1 cellular context compared by ENCODE assay signal in genomic region chr2:96554293-96555145, GRCh38.
TF ChIP-seq lines count a peak whose summit lies in the region.

No MANE protein-coding gene starts in this region.

TF ChIP-seq in GM12878, 131 proteins besides CTCF, POLR2A, EP300 and RAD21 (continued from another document and continues in another):
- TF ChIP-seq ZBTB11 (CRISPR knock-in tag; IDR thresholded peaks at IDR 0.05) (no peak), CBFB (IDR thresholded peaks at IDR 0.05; ENCODE audit: low read depth) (no peak), NR2C1 (IDR thresholded peaks at IDR 0.05) (no peak), CUX1 (IDR thresholded peaks at IDR 0.05; ENCODE audit: insufficient replicate concordance, low read depth, low read length) (no peak), MEF2B (IDR thresholded peaks at IDR 0.05; ENCODE audit: partially characterized antibody, poor library complexity, severe bottlenecking) (no peak), WRNIP1 (IDR thresholded peaks at IDR 0.05; ENCODE audit: borderline replicate concordance, low read depth, low read length) (no peak), SKIL (IDR thresholded peaks at IDR 0.05; ENCODE audit: low read depth, poor library complexity, severe bottlenecking) (no peak), ZNF217 (IDR thresholded peaks at IDR 0.05) (no peak), RCOR1 (conservative IDR thresholded peaks at IDR 0.05; ENCODE audit: low read depth, low read length) (no peak), CBX5 (IDR thresholded peaks at IDR 0.05; ENCODE audit: low read depth) (no peak), E2F4 (IDR thresholded peaks at IDR 0.05; ENCODE audit: low read depth, low read length) (no peak), ZNF274 (IDR thresholded peaks at IDR 0.05; ENCODE audit: insufficient read depth, insufficient read length) (no peak), TCF12 (IDR thresholded peaks at IDR 0.05; ENCODE audit: low read depth, low read length) (no peak), YY1 (IDR thresholded peaks at IDR 0.05; ENCODE audit: low read depth, low read length) (peak; percentile 27; the same call in 1 of the 2 replicates), NBN (IDR thresholded peaks at IDR 0.05) (no peak), MYB (IDR thresholded peaks at IDR 0.05; ENCODE audit: borderline replicate concordance, low read depth, low read length) (no peak), ATF3 (IDR thresholded peaks at IDR 0.05; ENCODE audit: borderline replicate concordance, extremely low read depth, low read depth, low read length) (no peak), MTA2 (IDR thresholded peaks at IDR 0.05; ENCODE audit: low read depth) (peak; percentile 29; the same call in 1 of the 2 replicates), PAX8 (IDR thresholded peaks at IDR 0.05) (no peak), IKZF1 (conservative IDR thresholded peaks at IDR 0.05) (0 out of 2 replicates have a peak, but pooled peaks have one; percentile 15), CHD1 (IDR thresholded peaks at IDR 0.05; ENCODE audit: low read depth, low read length) (no peak), E4F1 (IDR thresholded peaks at IDR 0.05; ENCODE audit: borderline replicate concordance, partially characterized antibody) (no peak), SUZ12 (IDR thresholded peaks at IDR 0.05; ENCODE audit: unreplicated experiment) (no peak), BHLHE40 (IDR thresholded peaks at IDR 0.05; ENCODE audit: borderline replicate concordance in 1 of 2, low read depth in 2 of 2, low read length in 1 of 2) (0 out of 4 replicates have a peak, but pooled peaks of 1 of the 2 experiments have one; percentile 34), MYC (IDR thresholded peaks at IDR 0.05; ENCODE audit: insufficient read depth, insufficient read length, insufficient replicate concordance, low read length, severe bottlenecking) (no peak), FOXK2 (IDR thresholded peaks at IDR 0.05) (no peak), FOS (IDR thresholded peaks at IDR 0.05; ENCODE audit: borderline replicate concordance, extremely low read depth, insufficient read length) (no peak), ESRRA (IDR thresholded peaks at IDR 0.05; ENCODE audit: low read length) (no peak), POLR2AphosphoS5 (IDR thresholded peaks at IDR 0.05; ENCODE audit: low read length) (no peak; the same call in 1 of the 2 replicates), MTA3 (IDR thresholded peaks at IDR 0.05; ENCODE audit: borderline replicate concordance, low read length) (no peak), ZNF622 (IDR thresholded peaks at IDR 0.05) (no peak), SIN3A (IDR thresholded peaks at IDR 0.05; ENCODE audit: low read depth, low read length) (no peak), SMARCA5 (IDR thresholded peaks at IDR 0.05) (peak; percentile 63; the same call in 1 of the 2 replicates), SUPT20H (IDR thresholded peaks at IDR 0.05; ENCODE audit: borderline replicate concordance, control insufficient read depth, low read depth, low read length) (no peak), LARP7 (IDR thresholded peaks at IDR 0.05) (peak; percentile 36; the same call in 1 of the 2 replicates), BCL11A (IDR thresholded peaks at IDR 0.05; ENCODE audit: low read depth, low read length) (no peak), FOXM1 (IDR thresholded peaks at IDR 0.05; ENCODE audit: low read depth, low read length) (no peak), RBBP5 (conservative IDR thresholded peaks at IDR 0.05) (no peak), TCF7 (IDR thresholded peaks at IDR 0.05; ENCODE audit: borderline replicate concordance) (no peak), CBX3 (IDR thresholded peaks at IDR 0.05; ENCODE audit: borderline replicate concordance, low read depth) (no peak), CHD2 (IDR thresholded peaks at IDR 0.05; ENCODE audit: borderline replicate concordance, low read depth, low read length) (peak; percentile 22; the same call in 1 of the 2 replicates), PAX5 (IDR thresholded peaks at IDR 0.05; ENCODE audit: borderline replicate concordance, low read depth, low read length) (no peak), SMAD1 (IDR thresholded peaks at IDR 0.05; ENCODE audit: low read depth, partially characterized antibody) (no peak), ZBTB40 (IDR thresholded peaks at IDR 0.05; ENCODE audit: borderline replicate concordance) (no peak), CEBPB (IDR thresholded peaks at IDR 0.05; ENCODE audit: borderline replicate concordance in 1 of 2, low read depth in 2 of 2, low read length in 2 of 2) (no peak), BRCA1 (IDR thresholded peaks at IDR 0.05; ENCODE audit: low read depth, low read length) (no peak), RB1 (IDR thresholded peaks at IDR 0.05; ENCODE audit: borderline replicate concordance) (no peak), ZZZ3 (IDR thresholded peaks at IDR 0.05; ENCODE audit: control insufficient read depth, insufficient read length, low read depth) (no peak), ZBED1 (IDR thresholded peaks at IDR 0.05; ENCODE audit: borderline replicate concordance) (no peak), YBX1 (IDR thresholded peaks at IDR 0.05) (no peak)
